8 cellular contexts compared by ENCODE assay signal in genomic region chr13:77696863-77697207, GRCh38. TPM values are rescaled to one million over a fixed set of nuclear protein-coding genes. Genes with fewer than 3 reads are reported as not detected.
A peak's percentile ranks its signal among the peaks of the same experiment; 100 is the strongest.
DNase-seq lines count a peak whose midpoint lies in the region; ATAC-seq, FAIRE-seq and TF ChIP-seq lines count a peak whose summit lies in the region.

No MANE protein-coding gene starts in this region.

- no peaks in the 10 kb centered on the region for H3K79me2 ChIP-seq in K562 (ENCODE audit: control insufficient read depth, insufficient read depth, low read length)

- H3K9me3 ChIP-seq in K562 (replicated peaks; ENCODE audit: control insufficient read depth, insufficient read depth, low read depth, low read length) (no peaks in the 10 kb centered on the region), mononuclear cell (ENCODE audit: low read depth, low read length) (no peaks in the 10 kb centered on the region)

- H3K36me3 Mint-ChIP-seq in activated CD4-positive, alpha-beta T cell treated with anti-CD3 and anti-CD28 coated beads, Interleukin-2, amount 10 ng/mL, durations not matched to agents 7 days and 5 days (ENCODE audit: low read depth), result no peaks in the 10 kb centered on the region
- H3K36me3 Mint-ChIP-seq in MCF 10A (ENCODE audit: insufficient read depth, unreplicated experiment), result no peaks in the 10 kb centered on the region

- peaks cover 19% of the 10 kb centered on the region for H3K27me3 Mint-ChIP-seq in activated CD4-positive, alpha-beta T cell treated with anti-CD3 and anti-CD28 coated beads, Interleukin-2, amount 10 ng/mL, durations not matched to agents 7 days and 5 days
- H3K27me3 Mint-ChIP-seq in MCF 10A (ENCODE audit: insufficient read depth, unreplicated experiment), result peaks cover 80% of the 10 kb centered on the region

- H3K9me1 ChIP-seq in K562 (ENCODE audit: control insufficient read depth, insufficient read depth, low read length), result no peaks in the 10 kb centered on the region

- DNase-seq in activated CD4-positive, alpha-beta T cell treated with anti-CD3 and anti-CD28 coated beads, Interleukin-2, amount 10 ng/mL, durations not matched to agents 7 days and 5 days, result no peak
- no peak for DNase-seq in activated CD4-positive, alpha-beta T cell treated with anti-CD3 and anti-CD28 coated beads for 1 hour
- DNase-seq in K562 (ENCODE audit: extremely low read depth in 1 of 4, low spot score in 3 of 4) (no peak), NK-92 (lab: John Stamatoyannopoulos, UW; ENCODE audit: unreplicated experiment) (no peak), T-helper 9 cell (no peak), MCF 10A (ENCODE audit: unreplicated experiment) (no peak)

- intact Hi-C loops in K562 (cut with micrococcal nuclease) (no loop called here), MCF 10A (cut with micrococcal nuclease) (no loop called here)

- TF ChIP-seq CTCF in K562 (IDR thresholded peaks at IDR 0.05 in 2 of 3, conservative IDR thresholded peaks at IDR 0.05 in 1 of 3; ENCODE audit: insufficient read depth in 2 of 3, low read depth in 1 of 3, low read length in 3 of 3), result no peak
- TF ChIP-seq CTCF in MCF 10A (IDR thresholded peaks at IDR 0.05; ENCODE audit: unreplicated experiment), result no peak

- H2AFZ ChIP-seq in K562 (ENCODE audit: low read depth, low read length), result no peak overlapping the region; the same call in 1 of the 2 replicates

- H3K9me3 Mint-ChIP-seq in activated CD4-positive, alpha-beta T cell treated with anti-CD3 and anti-CD28 coated beads, Interleukin-2, amount 10 ng/mL, durations not matched to agents 7 days and 5 days, result no peaks in the 10 kb centered on the region
- H3K9me3 Mint-ChIP-seq in MCF 10A (ENCODE audit: unreplicated experiment), result no peaks in the 10 kb centered on the region

- no peak for FAIRE-seq in K562 (lab: Jason Lieb, UNC)

- peak overlapping the region; percentile 41; the same call in 1 of the 2 replicates for H3K4me2 ChIP-seq in K562 (ENCODE audit: insufficient read depth, low read length)

- BruUV-seq in K562 (replicated peaks; lab: Mats Ljungman, UMichigan) (no TSS peak), MCF 10A (replicated peaks; lab: Mats Ljungman, UMichigan) (no TSS peak)

- no peak overlapping the region for H3K27ac ChIP-seq in K562 (ENCODE audit: extremely low read depth, low read depth, low read length)

- TF ChIP-seq RAD21 in K562 (CRISPR knock-in tag; conservative IDR thresholded peaks at IDR 0.05 in 1 of 2, IDR thresholded peaks at IDR 0.05 in 1 of 2), result no peak

- peak overlapping the region; percentile 72 for H3K4me3 Mint-ChIP-seq in activated CD4-positive, alpha-beta T cell treated with anti-CD3 and anti-CD28 coated beads, Interleukin-2, amount 10 ng/mL, durations not matched to agents 7 days and 5 days
- no peak overlapping the region for H3K4me3 Mint-ChIP-seq in MCF 10A (ENCODE audit: unreplicated experiment)

- peak overlapping the region; percentile 78 for H3K27ac Mint-ChIP-seq in activated CD4-positive, alpha-beta T cell treated with anti-CD3 and anti-CD28 coated beads, Interleukin-2, amount 10 ng/mL, durations not matched to agents 7 days and 5 days
- H3K27ac Mint-ChIP-seq in MCF 10A (ENCODE audit: low read depth, unreplicated experiment), result no peak overlapping the region

- H3K4me1 Mint-ChIP-seq in activated CD4-positive, alpha-beta T cell treated with anti-CD3 and anti-CD28 coated beads, Interleukin-2, amount 10 ng/mL, durations not matched to agents 7 days and 5 days, result peaks cover 34% of the 10 kb centered on the region
- H3K4me1 Mint-ChIP-seq in MCF 10A (ENCODE audit: insufficient read depth, unreplicated experiment), result no peaks in the 10 kb centered on the region

- no peak for TF ChIP-seq EP300 in K562 (IDR thresholded peaks at IDR 0.05; ENCODE audit: low read length)

- ATAC-seq in HG03175 (IDR thresholded peaks at IDR 0.05; ENCODE audit: unreplicated experiment) (peak; percentile 9), K562 (no peak; the same call in 2 of the 3 replicates)

- H3K9ac ChIP-seq in K562 (ENCODE audit: insufficient read depth in 1 of 2, low read depth in 2 of 2, low read length in 2 of 2), result no peak overlapping the region

- in situ Hi-C loops in K562 (cut with MboI), result no loop called here

- peaks cover 0 to 14% of the 10 kb centered on the region in 2 experiments; a peak in 2 of 5 replicates for H3K4me1 ChIP-seq in K562 (replicated peaks in 1 of 2; ENCODE audit: control insufficient read depth in 2 of 2, insufficient read depth in 2 of 2, low read length in 2 of 2)
- H3K4me1 ChIP-seq in mononuclear cell (ENCODE audit: insufficient read depth, low read length), result peaks cover 23% of the 10 kb centered on the region

- no peak for TF ChIP-seq POLR2A in K562 (conservative IDR thresholded peaks at IDR 0.05)

- H4K20me1 ChIP-seq in K562 (replicated peaks; ENCODE audit: control insufficient read depth, insufficient read depth, low read length), result no peaks in the 10 kb centered on the region

- CTCF ChIA-PET in activated CD4-positive, alpha-beta T cell treated with anti-CD3 and anti-CD28 coated beads, Interleukin-2, amount 10 ng/mL, durations not matched to agents 7 days and 5 days (lab: Charles Lee), result no interaction called here
- CTCF ChIA-PET in K562 (lab: Yijun Ruan, JAX; ENCODE audit: low intra/inter-chr PET ratio), result no interaction called here
- CTCF ChIA-PET in MCF 10A (lab: Yijun Ruan, JAX), result interaction anchor here (0.5 kb wide), 1 partner anchor 424 kb away, joined by 6 read pairs; no protein-coding TSS in a partner anchor

- H3K36me3 ChIP-seq in K562 (ENCODE audit: control insufficient read depth, insufficient read depth, low read length), result no peaks in the 10 kb centered on the region

- H3K27me3 ChIP-seq in K562 (ENCODE audit: control insufficient read depth in 2 of 2, insufficient read depth in 2 of 2, low read length in 2 of 2) (no peaks in the 10 kb centered on the region), mononuclear cell (ENCODE audit: insufficient read depth, low read length) (peaks cover 16% of the 10 kb centered on the region)

- H3K4me3 ChIP-seq in K562 (no peak overlapping the region), mononuclear cell (ENCODE audit: low read length) (peak overlapping the region; percentile 44)

- POLR2A ChIA-PET in activated CD4-positive, alpha-beta T cell treated with anti-CD3 and anti-CD28 coated beads, Interleukin-2, amount 10 ng/mL, durations not matched to agents 7 days and 5 days (lab: Charles Lee), result no interaction called here
- POLR2A ChIA-PET in K562 (lab: Yijun Ruan, JAX), result no interaction called here
- POLR2A ChIA-PET in MCF 10A (lab: Yijun Ruan, JAX), result no interaction called here

- WGBS in K562 (ENCODE audit: insufficient coverage, low coverage, missing lambda C conversion rate), result 77% methylated on average over 3 of the region's 3 CpGs

TF ChIP-seq in K562, 482 proteins besides CTCF, POLR2A, EP300 and RAD21 (continues in another document):
- no peak for TF ChIP-seq FIP1L1 (IDR thresholded peaks at IDR 0.05; ENCODE audit: low read depth, low read length, poor library complexity, severe bottlenecking)
- TF ChIP-seq, protein P1, sequence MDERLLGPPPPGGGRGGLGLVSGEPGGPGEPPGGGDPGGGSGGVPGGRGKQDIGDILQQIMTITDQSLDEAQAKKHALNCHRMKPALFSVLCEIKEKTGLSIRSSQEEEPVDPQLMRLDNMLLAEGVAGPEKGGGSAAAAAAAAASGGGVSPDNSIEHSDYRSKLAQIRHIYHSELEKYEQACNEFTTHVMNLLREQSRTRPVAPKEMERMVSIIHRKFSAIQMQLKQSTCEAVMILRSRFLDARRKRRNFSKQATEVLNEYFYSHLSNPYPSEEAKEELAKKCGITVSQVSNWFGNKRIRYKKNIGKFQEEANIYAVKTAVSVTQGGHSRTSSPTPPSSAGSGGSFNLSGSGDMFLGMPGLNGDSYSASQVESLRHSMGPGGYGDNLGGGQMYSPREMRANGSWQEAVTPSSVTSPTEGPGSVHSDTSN (CRISPR knock-in tag; IDR thresholded peaks at IDR 0.05; ENCODE audit: low read depth), result no peak
- TF ChIP-seq, protein P1 (tag; conservative IDR thresholded peaks at IDR 0.05; ENCODE audit: low read depth), result no peak
- no peak for TF ChIP-seq ZFP36 (IDR thresholded peaks at IDR 0.05; ENCODE audit: low read depth, low read length, partially characterized antibody)

RNA-seq across cellular contexts. Expression of gene SLAIN1, which starts 0.7 kb away (rescaled TPM):
- 10 to 100 TPM; 22.7 to 31.5 TPM for total RNA-seq in activated CD4-positive, alpha-beta T cell treated with anti-CD3 and anti-CD28 coated beads, Interleukin-2, amount 10 ng/mL, durations not matched to agents 7 days and 5 days
- 1.1 TPM in 1 of 2 replicates, not detected in the other for total RNA-seq in K562 (2011; cell fraction: chromatin; rRNA removed; ENCODE audit: low replicate concordance)
- 0.17 TPM in 1 of 2 replicates, not detected in the other for total RNA-seq in K562 (2011; cell fraction: nucleolus; rRNA removed)
- total RNA-seq in K562 (2011; cell fraction: nucleoplasm; rRNA removed), result 0.73 TPM in 1 of 2 replicates, not detected in the other
- total RNA-seq in K562 (2014; rRNA removed) (0.08 TPM in 1 of 2 replicates, not detected in the other), K562 (2014; rRNA removed; fragmentation: Illumina TruSeq; extraction: Trizol) (0.38 TPM in 1 of 2 replicates, not detected in the other), K562 (2015; rRNA removed; fragmentation: Illumina TruSeq; extraction: Trizol) (0.11 TPM in 1 of 2 replicates, not detected in the other), K562 (2021) (0.16 and 0.40 TPM in 2 replicates), mononuclear cell (81.9 TPM), MCF 10A (2022) (not detected in 2 replicates)
- polyA plus RNA-seq in K562 (2011; rRNA removed) (0.32 TPM in 2 replicates), K562 (2014; fragmentation: Illumina TruSeq; extraction: Trizol) (0.07 TPM in 1 of 2 replicates, not detected in the other), K562 (2014; fragmentation: Nextera tagmentation; extraction: Ambion mirVana) (under 1 TPM in 1 of 2 experiments, not detected in 1; 0.08 TPM), K562 (2014; rRNA removed) (0.05 and 0.08 TPM in 2 replicates)
- 0.01 and 0.10 TPM in 2 replicates for polyA plus RNA-seq in K562 (2011; cell fraction: cytosol; rRNA removed)
- 0.18 and 0.30 TPM in 2 replicates for polyA plus RNA-seq in K562 (2011; cell fraction: nucleus; rRNA removed)
- polyA plus RNA-seq in K562 (2012), result 0.05 and 0.08 TPM in 2 replicates
- polyA minus RNA-seq in K562 (2011; rRNA and poly(A)+ RNA removed), result 0.84 and 0.88 TPM in 2 replicates
- polyA minus RNA-seq in K562 (2011; cell fraction: cytosol; rRNA and poly(A)+ RNA removed), result not detected in 2 replicates
- polyA minus RNA-seq in K562 (2011; cell fraction: nucleus; rRNA and poly(A)+ RNA removed), result 0.94 TPM in 1 of 2 replicates, not detected in the other

Comparison
In these comparisons a context has a peak if more than half of its experiments do, and no peak if none do; other contexts are left out.
1. RNA of gene SLAIN1, which starts 0.7 kb away (total RNA-seq): 81.9 TPM in mononuclear cell (single experiment) and 22.7 to 31.5 TPM in activated CD4-positive, alpha-beta T cell treated with anti-CD3 and anti-CD28 coated beads, Interleukin-2, amount 10 ng/mL, durations not matched to agents 7 days and 5 days; 0.08 to 1.1 TPM in K562 and not detected in MCF 10A; every median in the first group is over 10 times any median in the second.